22 cellular contexts compared by ENCODE assay signal in genomic region chr17:72104863-72105234, GRCh38. TPM values are rescaled to one million over a fixed set of nuclear protein-coding genes. Genes with fewer than 3 reads are reported as not detected.
"Had no signal": no experiment of that assay in that cellular context is flagged by ENCODE, and none has a peak within 500 bp of the region (broad histone marks: within the 10 kb centered on the region; RNA-seq: fewer than 3 reads in every experiment).

No MANE protein-coding gene starts in this region.

- ATAC-seq: activated CD8-positive, alpha-beta T cell treated with anti-CD3 and anti-CD28 coated beads, Interleukin-2, amount 10 ng/mL, durations not matched to agents 7 days and 5 days; activated T-cell treated with anti-CD3 and anti-CD28 coated beads, Interleukin-2, amount 50 U/mL, for 72 hours; body of pancreas; gastroesophageal sphincter; left lung; natural killer cell treated with Interleukin-12 subunit alpha and Interleukin-12 subunit beta and Interleukin-15 and Interleukin-18, amount 100 ng/mL, for 72 hours had no signal

- H3K27ac Mint-ChIP-seq: activated CD4-positive, alpha-beta T cell treated with anti-CD3 and anti-CD28 coated beads, Interleukin-2, amount 10 ng/mL, durations not matched to agents 24 days and 14 days; activated CD8-positive, alpha-beta T cell treated with anti-CD3 and anti-CD28 coated beads, Interleukin-2, amount 10 ng/mL, durations not matched to agents 7 days and 5 days; activated naive CD8-positive, alpha-beta T cell; activated T-cell treated with anti-CD3 and anti-CD28 coated beads, Interleukin-2, amount 50 U/mL, for 72 hours; dendritic cell treated with granulocyte-macrophage colony-stimulating factor and Interleukin-4, amounts not matched to agents 40 ng/mL and 50 ng/mL, for 4 days; natural killer cell treated with Interleukin-12 subunit alpha and Interleukin-12 subunit beta and Interleukin-15 and Interleukin-18, amount 100 ng/mL, for 72 hours; progenitor cell of endocrine pancreas had no signal

- H3K4me1 Mint-ChIP-seq: activated CD4-positive, alpha-beta T cell treated with anti-CD3 and anti-CD28 coated beads, Interleukin-2, amount 10 ng/mL, durations not matched to agents 24 days and 14 days had no signal

- H3K36me3 Mint-ChIP-seq: activated naive CD8-positive, alpha-beta T cell; natural killer cell treated with Interleukin-12 subunit alpha and Interleukin-12 subunit beta and Interleukin-15 and Interleukin-18, amount 100 ng/mL, for 72 hours had no signal

- H3K36me3 ChIP-seq: gastroesophageal sphincter, left lung, stomach had no signal

- H3K4me3 Mint-ChIP-seq: activated CD4-positive, alpha-beta T cell treated with anti-CD3 and anti-CD28 coated beads, Interleukin-2, amount 10 ng/mL, durations not matched to agents 24 days and 14 days; activated CD8-positive, alpha-beta T cell treated with anti-CD3 and anti-CD28 coated beads, Interleukin-2, amount 10 ng/mL, durations not matched to agents 7 days and 5 days; activated naive CD8-positive, alpha-beta T cell; activated T-cell treated with anti-CD3 and anti-CD28 coated beads, Interleukin-2, amount 50 U/mL, for 72 hours; dendritic cell treated with granulocyte-macrophage colony-stimulating factor and Interleukin-4, amounts not matched to agents 40 ng/mL and 50 ng/mL, for 4 days; natural killer cell treated with Interleukin-12 subunit alpha and Interleukin-12 subunit beta and Interleukin-15 and Interleukin-18, amount 100 ng/mL, for 72 hours had no signal

- H3K27me3 ChIP-seq: body of pancreas, left lung had no signal

- H3K9me3 ChIP-seq: body of pancreas, gastroesophageal sphincter, left lung, stomach had no signal

- H3K4me1 ChIP-seq: gastroesophageal sphincter, left lung, stomach had no signal

- DNase-seq: activated CD4-positive, alpha-beta T cell treated with anti-CD3 and anti-CD28 coated beads, Interleukin-2, amount 10 ng/mL, durations not matched to agents 24 days and 14 days; activated CD4-positive, CD25-positive, alpha-beta regulatory T cell; activated CD8-positive, alpha-beta memory T cell treated with anti-CD3 and anti-CD28 coated beads, Interleukin-2, amount 50 U/mL, for 4 hours; activated CD8-positive, alpha-beta T cell treated with anti-CD3 and anti-CD28 coated beads, Interleukin-2, amount 10 ng/mL, durations not matched to agents 7 days and 5 days; activated gamma-delta T cell; activated T-cell treated with anti-CD3 and anti-CD28 coated beads, Interleukin-2, amount 50 U/mL, for 72 hours; amniotic stem cell; body of pancreas; cerebellar nuclear complex; effector memory CD4-positive, alpha-beta T cell; islet precursor cell; left lung; occipital lobe; stimulated activated CD4-positive, alpha-beta T cell treated with anti-CD3 and anti-CD28 coated beads, Interleukin-1b, Interleukin-23, amount 100 ng/mL, for 48 hours; stomach; SW 1271 had no signal

- H3K9me3 Mint-ChIP-seq: dendritic cell treated with granulocyte-macrophage colony-stimulating factor and Interleukin-4, amounts not matched to agents 40 ng/mL and 50 ng/mL, for 4 days had no signal

- H3K4me3 ChIP-seq: body of pancreas, gastroesophageal sphincter, left lung, stomach had no signal

- H3K27ac ChIP-seq: body of pancreas, gastroesophageal sphincter, left lung, stomach had no signal

- H3K27me3 Mint-ChIP-seq: activated CD4-positive, alpha-beta T cell treated with anti-CD3 and anti-CD28 coated beads, Interleukin-2, amount 10 ng/mL, durations not matched to agents 24 days and 14 days had no signal

RNA-seq across cellular contexts. Expression of gene SOX9, which starts 16.0 kb away (rescaled TPM):
- total RNA-seq: activated CD4-positive, alpha-beta T cell treated with anti-CD3 and anti-CD28 coated beads, Interleukin-2, amount 10 ng/mL, durations not matched to agents 24 days and 14 days; activated CD8-positive, alpha-beta T cell treated with anti-CD3 and anti-CD28 coated beads, Interleukin-2, amount 10 ng/mL, durations not matched to agents 7 days and 5 days; activated T-cell treated with anti-CD3 and anti-CD28 coated beads, Interleukin-2, amount 50 U/mL, for 72 hours; natural killer cell treated with Interleukin-12 subunit alpha and Interleukin-12 subunit beta and Interleukin-15 and Interleukin-18, amount 100 ng/mL, for 72 hours; T-helper 2 cell treated with Interferon-gamma antibody and Interleukin-4, amounts not matched to agents 100 ng/mL and 5 ng/mL, for 36 hours had no signal
